ENCODE assay signal across 8 cellular contexts in genomic region chr19:57599761-57600383, GRCh38. TPM values are rescaled to one million over a fixed set of nuclear protein-coding genes. Genes with fewer than 3 reads are reported as not detected.
DNase-seq lines count a peak whose midpoint lies in the region; ATAC-seq and TF ChIP-seq lines count a peak whose summit lies in the region.

Gene ZNF530 (plus strand): TSS chr19:57599885. CDS start chr19:57604346, 4,461 bp downstream.

- peak; percentile 8 for TF ChIP-seq CTCF in RWPE2 (IDR thresholded peaks at IDR 0.05; ENCODE audit: poor library complexity, severe bottlenecking)
- no peak for TF ChIP-seq CTCF in fibroblast of villous mesenchyme (IDR thresholded peaks at IDR 0.05; ENCODE audit: insufficient read depth, low read depth, low read length)
- no peak for TF ChIP-seq CTCF in nephron progenitor cell (IDR thresholded peaks at IDR 0.05)

- H3K4me3 ChIP-seq in RWPE2 (ENCODE audit: severe bottlenecking) (peak within 1 kb of the TSS; percentile 83), fibroblast of villous mesenchyme (ENCODE audit: low read depth, low read length) (peak within 1 kb of the TSS; percentile 71)

- H3K27ac ChIP-seq in RWPE2 (ENCODE audit: poor library complexity, severe bottlenecking), result no peak within 1 kb of the TSS

- H3K27me3 ChIP-seq in RWPE2 (ENCODE audit: insufficient read depth, poor library complexity, severe bottlenecking), result no peaks in the 10 kb centered on the region

- ATAC-seq in GM21825 (IDR thresholded peaks at IDR 0.05; ENCODE audit: unreplicated experiment), result peak; percentile 98
- peak; percentile 96 for ATAC-seq in RWPE2 (ENCODE audit: low read depth)

- H3K4me1 Mint-ChIP-seq in nephron progenitor cell, result peaks cover 20% of the 10 kb centered on the region
- peaks cover 23% of the 10 kb centered on the region for H3K4me1 Mint-ChIP-seq in stimulated activated naive CD8-positive, alpha-beta T cell treated with anti-CD3 and anti-CD28 coated beads, Interleukin-15, Interleukin-2, amounts not matched to agents 100 ng/mL and 50 ng/mL, for 24 hours (ENCODE audit: low read depth)

- H3K27me3 Mint-ChIP-seq in nephron progenitor cell (ENCODE audit: low read depth, poor library complexity), result peaks cover 13% of the 10 kb centered on the region
- no peaks in the 10 kb centered on the region for H3K27me3 Mint-ChIP-seq in stimulated activated naive CD8-positive, alpha-beta T cell treated with anti-CD3 and anti-CD28 coated beads, Interleukin-15, Interleukin-2, amounts not matched to agents 100 ng/mL and 50 ng/mL, for 24 hours

- H3K4me3 Mint-ChIP-seq in nephron progenitor cell, result peak within 1 kb of the TSS; percentile 88
- H3K4me3 Mint-ChIP-seq in stimulated activated naive CD8-positive, alpha-beta T cell treated with anti-CD3 and anti-CD28 coated beads, Interleukin-15, Interleukin-2, amounts not matched to agents 100 ng/mL and 50 ng/mL, for 24 hours, result peak within 1 kb of the TSS; percentile 83

- no peak within 1 kb of the TSS for H3K27ac Mint-ChIP-seq in nephron progenitor cell
- H3K27ac Mint-ChIP-seq in stimulated activated naive CD8-positive, alpha-beta T cell treated with anti-CD3 and anti-CD28 coated beads, Interleukin-15, Interleukin-2, amounts not matched to agents 100 ng/mL and 50 ng/mL, for 24 hours, result no peak within 1 kb of the TSS

- H3K36me3 ChIP-seq in RWPE2 (ENCODE audit: low read depth), result peaks cover 12% of the 10 kb centered on the region

- peaks cover 53% of the 10 kb centered on the region for H3K36me3 Mint-ChIP-seq in nephron progenitor cell (ENCODE audit: low read depth)
- peaks cover 40% of the 10 kb centered on the region for H3K36me3 Mint-ChIP-seq in stimulated activated naive CD8-positive, alpha-beta T cell treated with anti-CD3 and anti-CD28 coated beads, Interleukin-15, Interleukin-2, amounts not matched to agents 100 ng/mL and 50 ng/mL, for 24 hours (ENCODE audit: low read depth)

- H3K4me1 ChIP-seq in RWPE2 (ENCODE audit: insufficient read depth, poor library complexity, severe bottlenecking), result peaks cover 2% of the 10 kb centered on the region

- DNase-seq in DMS79 treated with DMSO at 0.1 percent for 48 hours (lab: John Stamatoyannopoulos, UW), result peak; percentile 82
- peak; percentile 74 to 87 for DNase-seq in Kasumi-1 (lab: John Stamatoyannopoulos, UW)
- peak; percentile 91 for DNase-seq in RWPE2 (ENCODE audit: low spot score)
- peak; percentile 78 for DNase-seq in activated effector memory CD4-positive, alpha-beta T cell treated with Interleukin-2 at 50 U/mL for 16 hours
- DNase-seq in fibroblast of villous mesenchyme (ENCODE audit: low read depth), result peak; percentile 91
- DNase-seq in nephron progenitor cell, result peak; percentile 82

- peaks cover 83% of the 10 kb centered on the region for H3K9me3 Mint-ChIP-seq in nephron progenitor cell
- peaks cover 59% of the 10 kb centered on the region for H3K9me3 Mint-ChIP-seq in stimulated activated naive CD8-positive, alpha-beta T cell treated with anti-CD3 and anti-CD28 coated beads, Interleukin-15, Interleukin-2, amounts not matched to agents 100 ng/mL and 50 ng/mL, for 24 hours

- peaks cover 6% of the 10 kb centered on the region for H3K9me3 ChIP-seq in RWPE2 (ENCODE audit: severe bottlenecking)

RNA-seq across cellular contexts. Expression of gene ZNF530, which starts in this region (rescaled TPM):
- 3.9 and 7.1 TPM in 2 replicates for total RNA-seq in fibroblast of villous mesenchyme
